ENCODE assay signal across 21 cellular contexts in genomic region chr1:161824618-161825017, GRCh38.
"Had no signal": no experiment of that assay in that cellular context is flagged by ENCODE, and none has a peak within 500 bp of the region (broad histone marks: within the 10 kb centered on the region; RNA-seq: fewer than 3 reads in every experiment).

No MANE protein-coding gene starts in this region.

- H3K36me3 ChIP-seq: ovary had no signal

- H3K9me3 ChIP-seq: left ventricle myocardium inferior, mucosa of descending colon, ovary, right atrium auricular region, right lobe of liver, tibial nerve, vagina had no signal

- H3K27me3 ChIP-seq: ovary, right atrium auricular region, right lobe of liver, tibial nerve, vagina had no signal

- H3K4me1 ChIP-seq: right atrium auricular region, right lobe of liver, tibial nerve, vagina had no signal

- ATAC-seq: mucosa of descending colon; naive thymus-derived CD4-positive, alpha-beta T cell; natural killer cell treated with Interleukin-12 subunit alpha and Interleukin-12 subunit beta and Interleukin-15 and Interleukin-18, amount 100 ng/mL, for 72 hours; right lobe of liver; stimulated activated memory B cell treated with anti-CD40 and anti-IgM and Interleukin-4, amounts not matched to agents 10 μg/mL and 1 μg/mL and 100 μg/mL, for 72 hours; stimulated activated naive CD8-positive, alpha-beta T cell treated with anti-CD3 and anti-CD28 coated beads, Interleukin-15, amount 100 ng/mL, for 72 hours had no signal

- H3K4me3 ChIP-seq: left ventricle myocardium inferior, mucosa of descending colon, ovary, right atrium auricular region, right lobe of liver, smooth muscle cell, tibial nerve, vagina had no signal

- H3K27ac ChIP-seq: left ventricle myocardium inferior, ovary, right atrium auricular region, right lobe of liver, tibial nerve, vagina had no signal

- DNase-seq: hypothalamus; islet precursor cell; left ventricle myocardium inferior; midbrain; mucosa of descending colon; naive thymus-derived CD4-positive, alpha-beta T cell; ovary; right lobe of liver; stimulated activated CD4-positive, alpha-beta T cell treated with anti-CD3 and anti-CD28 coated beads, Interleukin-1b, Interleukin-23, amount 100 ng/mL, for 48 hours; stimulated activated CD4-positive, alpha-beta T cell treated with anti-CD3 and anti-CD28 coated beads, Interleukin-2, amount 100 ng/mL, for 48 hours; stimulated activated CD4-positive, alpha-beta T cell treated with anti-CD3 and anti-CD28 coated beads, Interleukin-4, amount 100 ng/mL, for 4 hours; stimulated activated CD8-positive, alpha-beta memory T cell treated with anti-CD3 and anti-CD28 coated beads, Interleukin-4, amount 100 ng/mL, for 48 hours; stimulated activated naive CD4-positive, alpha-beta T cell treated with Interleukin-2 at 50 U/mL for 16 hours; stimulated activated naive CD8-positive, alpha-beta T cell treated with anti-CD3 and anti-CD28 coated beads, Interleukin-15, amount 100 ng/mL, for 72 hours; substantia nigra had no signal
